ENCODE assay signal across 11 cellular contexts in the genomic region with DNA sequence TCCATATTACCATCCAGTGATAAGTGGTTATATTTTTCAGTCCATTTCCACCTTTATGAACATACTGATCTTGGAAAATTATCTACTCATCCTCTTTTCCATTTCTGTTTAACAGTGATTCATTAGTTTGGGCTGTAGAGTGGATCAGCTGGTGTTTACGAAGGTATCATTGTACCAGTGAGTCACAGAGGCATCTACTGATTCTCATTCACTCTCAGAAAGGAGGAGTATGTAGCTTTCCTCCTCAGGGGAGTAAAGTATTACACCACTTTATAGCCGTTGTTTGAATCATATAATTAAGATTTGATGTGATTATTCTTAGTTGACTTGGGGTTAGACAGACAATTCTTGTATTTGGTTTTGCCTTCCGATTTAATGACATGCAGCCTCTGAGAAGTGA.
DNase-seq lines count a peak whose midpoint lies in the region; ATAC-seq and TF ChIP-seq lines count a peak whose summit lies in the region.
"Had no signal": no experiment of that assay in that cellular context is flagged by ENCODE, and none has a peak within 500 bp of the region (broad histone marks: within the 10 kb centered on the region; RNA-seq: fewer than 3 reads in every experiment).

No MANE protein-coding gene starts in this region.

- H3K36me3 ChIP-seq in breast epithelium (no peaks in the 10 kb centered on the region), gastroesophageal sphincter (peaks cover 0 to 4% of the 10 kb centered on the region in 2 donors), uterus (no peaks in the 10 kb centered on the region)

- no peaks in the 10 kb centered on the region for H3K27me3 ChIP-seq in breast epithelium
- H3K27me3 ChIP-seq in gastroesophageal sphincter, result no peaks in the 10 kb centered on the region
- H3K27me3 ChIP-seq in uterus, result no peaks in the 10 kb centered on the region

- peak; percentile 71 for DNase-seq in MCF 10A (ENCODE audit: unreplicated experiment)
- no peak for DNase-seq in breast epithelium (ENCODE audit: low spot score in 2 of 2)
- no peak for DNase-seq in uterus
- no peak for DNase-seq in activated T-cell treated with anti-CD3 and anti-CD28 coated beads, Interleukin-2, amount 50 U/mL, for 1 hour

- H3K9me3 ChIP-seq in breast epithelium (no peaks in the 10 kb centered on the region), gastroesophageal sphincter (no peaks in the 10 kb centered on the region), uterus (no peaks in the 10 kb centered on the region)

- no peaks in the 10 kb centered on the region for H3K27me3 Mint-ChIP-seq in MCF 10A (ENCODE audit: insufficient read depth, unreplicated experiment)
- H3K27me3 Mint-ChIP-seq: dendritic cell treated with granulocyte-macrophage colony-stimulating factor and Interleukin-4, amounts not matched to agents 40 ng/mL and 50 ng/mL, for 4 days had no signal

- no peak for TF ChIP-seq EP300 in gastroesophageal sphincter (IDR thresholded peaks at IDR 0.05)

- H3K4me3 ChIP-seq in breast epithelium, result no peak overlapping the region
- H3K4me3 ChIP-seq in gastroesophageal sphincter, result no peak overlapping the region
- H3K4me3 ChIP-seq in uterus, result no peak overlapping the region

- TF ChIP-seq POLR2A in breast epithelium (IDR thresholded peaks at IDR 0.05) (no peak), gastroesophageal sphincter (IDR thresholded peaks at IDR 0.05) (no peak), uterus (IDR thresholded peaks at IDR 0.05) (no peak)

- H3K27ac ChIP-seq in breast epithelium (no peak overlapping the region), gastroesophageal sphincter (no peak overlapping the region), uterus (peak overlapping the region; percentile 21 to 28)
- H3K27ac ChIP-seq: C4-2B, parathyroid adenoma had no signal

- peaks cover 18% of the 10 kb centered on the region for H3K4me1 Mint-ChIP-seq in MCF 10A (ENCODE audit: insufficient read depth, unreplicated experiment)

- H3K4me3 Mint-ChIP-seq in MCF 10A (ENCODE audit: unreplicated experiment), result no peak overlapping the region
- H3K4me3 Mint-ChIP-seq: dendritic cell treated with granulocyte-macrophage colony-stimulating factor and Interleukin-4, amounts not matched to agents 40 ng/mL and 50 ng/mL, for 4 days had no signal

- no TSS peak for BruUV-seq in MCF 10A (replicated peaks; lab: Mats Ljungman, UMichigan)

- POLR2A ChIA-PET in MCF 10A (lab: Yijun Ruan, JAX), result interaction anchor here (0.7 to 2.6 kb wide), 7 partner anchors 9 to 75 kb away, joined by 3 to 25 read pairs (median 5); a partner anchor contains a TSS

- ATAC-seq in SK-N-SH treated with all-trans-retinoic acid at 6 μM for 48 hours (peak; percentile 81), gastroesophageal sphincter (peak; percentile 62), GM18502 (IDR thresholded peaks at IDR 0.05; ENCODE audit: poor library complexity, unreplicated experiment) (no peak), HG03520 (IDR thresholded peaks at IDR 0.05; ENCODE audit: unreplicated experiment) (no peak)

- H3K27ac Mint-ChIP-seq in MCF 10A (ENCODE audit: low read depth, unreplicated experiment), result peak overlapping the region; percentile 16
- H3K27ac Mint-ChIP-seq: dendritic cell treated with granulocyte-macrophage colony-stimulating factor and Interleukin-4, amounts not matched to agents 40 ng/mL and 50 ng/mL, for 4 days had no signal

- H3K9me3 Mint-ChIP-seq in MCF 10A (ENCODE audit: unreplicated experiment), result no peaks in the 10 kb centered on the region
- H3K9me3 Mint-ChIP-seq: dendritic cell treated with granulocyte-macrophage colony-stimulating factor and Interleukin-4, amounts not matched to agents 40 ng/mL and 50 ng/mL, for 4 days had no signal

- intact Hi-C loops in MCF 10A (cut with micrococcal nuclease) (no loop called here), breast epithelium (cut with DNase I; ENCODE audit: low total_unique reads) (loop anchor here (10.0 kb wide), 1 partner anchor 459 kb away; no protein-coding TSS in a partner anchor), uterus (cut with DNase I; ENCODE audit: low total_unique reads) (no loop called here)

- no peak for TF ChIP-seq CTCF in MCF 10A (IDR thresholded peaks at IDR 0.05; ENCODE audit: unreplicated experiment)
- TF ChIP-seq CTCF in breast epithelium (IDR thresholded peaks at IDR 0.05), result no peak
- no peak for TF ChIP-seq CTCF in gastroesophageal sphincter (IDR thresholded peaks at IDR 0.05)
- no peak for TF ChIP-seq CTCF in uterus (IDR thresholded peaks at IDR 0.05)

- WGBS in gastroesophageal sphincter (ENCODE audit: low coverage in 1 of 2), 2 donors, result 78 to 83% methylated on average over 2 to 3 of the region's 3 CpGs

- no peaks in the 10 kb centered on the region for H3K4me1 ChIP-seq in breast epithelium
- no peaks in the 10 kb centered on the region for H3K4me1 ChIP-seq in gastroesophageal sphincter
- peaks cover 0 to 9% of the 10 kb centered on the region in 2 donors for H3K4me1 ChIP-seq in uterus

- H3K36me3 Mint-ChIP-seq in MCF 10A (ENCODE audit: insufficient read depth, unreplicated experiment), result no peaks in the 10 kb centered on the region

- CTCF ChIA-PET in MCF 10A (lab: Yijun Ruan, JAX), result interaction anchor here (1.1 to 2.3 kb wide), 6 partner anchors 10 to 230 kb away, joined by 3 to 13 read pairs (median 8); no protein-coding TSS in a partner anchor

TF ChIP-seq in SK-N-SH treated with all-trans-retinoic acid at 6 μM for 48 hours, 23 proteins besides CTCF, POLR2A, EP300 and RAD21 (continues in another document):
- no peak for TF ChIP-seq PPARA (CRISPR knock-in tag; IDR thresholded peaks at IDR 0.05; ENCODE audit: borderline replicate concordance)
- TF ChIP-seq ZNF565 (CRISPR knock-in tag; conservative IDR thresholded peaks at IDR 0.05; ENCODE audit: low read depth), result no peak
- TF ChIP-seq ZNF8 (CRISPR knock-in tag; IDR thresholded peaks at IDR 0.05), result no peak
- TF ChIP-seq, protein P1, sequence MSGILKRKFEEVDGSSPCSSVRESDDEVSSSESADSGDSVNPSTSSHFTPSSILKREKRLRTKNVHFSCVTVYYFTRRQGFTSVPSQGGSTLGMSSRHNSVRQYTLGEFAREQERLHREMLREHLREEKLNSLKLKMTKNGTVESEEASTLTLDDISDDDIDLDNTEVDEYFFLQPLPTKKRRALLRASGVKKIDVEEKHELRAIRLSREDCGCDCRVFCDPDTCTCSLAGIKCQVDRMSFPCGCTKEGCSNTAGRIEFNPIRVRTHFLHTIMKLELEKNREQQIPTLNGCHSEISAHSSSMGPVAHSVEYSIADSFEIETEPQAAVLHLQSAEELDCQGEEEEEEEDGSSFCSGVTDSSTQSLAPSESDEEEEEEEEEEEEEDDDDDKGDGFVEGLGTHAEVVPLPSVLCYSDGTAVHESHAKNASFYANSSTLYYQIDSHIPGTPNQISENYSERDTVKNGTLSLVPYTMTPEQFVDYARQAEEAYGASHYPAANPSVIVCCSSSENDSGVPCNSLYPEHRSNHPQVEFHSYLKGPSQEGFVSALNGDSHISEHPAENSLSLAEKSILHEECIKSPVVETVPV (CRISPR knock-in tag; IDR thresholded peaks at IDR 0.05), result no peak
- no peak for TF ChIP-seq CSDC2 (CRISPR knock-in tag; IDR thresholded peaks at IDR 0.05)
- TF ChIP-seq, protein P2, sequence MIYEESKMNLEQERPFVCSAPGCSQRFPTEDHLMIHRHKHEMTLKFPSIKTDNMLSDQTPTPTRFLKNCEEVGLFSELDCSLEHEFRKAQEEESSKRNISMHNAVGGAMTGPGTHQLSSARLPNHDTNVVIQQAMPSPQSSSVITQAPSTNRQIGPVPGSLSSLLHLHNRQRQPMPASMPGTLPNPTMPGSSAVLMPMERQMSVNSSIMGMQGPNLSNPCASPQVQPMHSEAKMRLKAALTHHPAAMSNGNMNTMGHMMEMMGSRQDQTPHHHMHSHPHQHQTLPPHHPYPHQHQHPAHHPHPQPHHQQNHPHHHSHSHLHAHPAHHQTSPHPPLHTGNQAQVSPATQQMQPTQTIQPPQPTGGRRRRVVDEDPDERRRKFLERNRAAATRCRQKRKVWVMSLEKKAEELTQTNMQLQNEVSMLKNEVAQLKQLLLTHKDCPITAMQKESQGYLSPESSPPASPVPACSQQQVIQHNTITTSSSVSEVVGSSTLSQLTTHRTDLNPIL (CRISPR knock-in tag; IDR thresholded peaks at IDR 0.05; ENCODE audit: low read depth), result no peak
- TF ChIP-seq ZNF70 (CRISPR knock-in tag; IDR thresholded peaks at IDR 0.05), result no peak
- TF ChIP-seq, protein P3, sequence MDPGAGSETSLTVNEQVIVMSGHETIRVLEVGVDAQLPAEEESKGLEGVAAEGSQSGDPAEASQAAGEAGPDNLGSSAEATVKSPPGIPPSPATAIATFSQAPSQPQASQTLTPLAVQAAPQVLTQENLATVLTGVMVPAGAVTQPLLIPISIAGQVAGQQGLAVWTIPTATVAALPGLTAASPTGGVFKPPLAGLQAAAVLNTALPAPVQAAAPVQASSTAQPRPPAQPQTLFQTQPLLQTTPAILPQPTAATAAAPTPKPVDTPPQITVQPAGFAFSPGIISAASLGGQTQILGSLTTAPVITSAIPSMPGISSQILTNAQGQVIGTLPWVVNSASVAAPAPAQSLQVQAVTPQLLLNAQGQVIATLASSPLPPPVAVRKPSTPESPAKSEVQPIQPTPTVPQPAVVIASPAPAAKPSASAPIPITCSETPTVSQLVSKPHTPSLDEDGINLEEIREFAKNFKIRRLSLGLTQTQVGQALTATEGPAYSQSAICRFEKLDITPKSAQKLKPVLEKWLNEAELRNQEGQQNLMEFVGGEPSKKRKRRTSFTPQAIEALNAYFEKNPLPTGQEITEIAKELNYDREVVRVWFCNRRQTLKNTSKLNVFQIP (CRISPR knock-in tag; IDR thresholded peaks at IDR 0.05; ENCODE audit: borderline replicate concordance, low read depth), result no peak
- no peak for TF ChIP-seq BACH2 (CRISPR knock-in tag; IDR thresholded peaks at IDR 0.05; ENCODE audit: borderline replicate concordance)
- no peak for TF ChIP-seq ZC3H10 (CRISPR knock-in tag; IDR thresholded peaks at IDR 0.05)
- no peak for TF ChIP-seq OSR1 (CRISPR knock-in tag; IDR thresholded peaks at IDR 0.05)

Comparison
In these comparisons a context has a peak if more than half of its experiments do, and no peak if none do; other contexts are left out.
1. H3K27ac ChIP-seq: peak in uterus (2 of 2); none in breast epithelium (0 of 2) and gastroesophageal sphincter (0 of 4).
2. ATAC-seq: peak in SK-N-SH treated with all-trans-retinoic acid at 6 μM for 48 hours (single experiment) and gastroesophageal sphincter (single experiment); none in GM18502 (single experiment) and HG03520 (single experiment).